In the genomic region with DNA sequence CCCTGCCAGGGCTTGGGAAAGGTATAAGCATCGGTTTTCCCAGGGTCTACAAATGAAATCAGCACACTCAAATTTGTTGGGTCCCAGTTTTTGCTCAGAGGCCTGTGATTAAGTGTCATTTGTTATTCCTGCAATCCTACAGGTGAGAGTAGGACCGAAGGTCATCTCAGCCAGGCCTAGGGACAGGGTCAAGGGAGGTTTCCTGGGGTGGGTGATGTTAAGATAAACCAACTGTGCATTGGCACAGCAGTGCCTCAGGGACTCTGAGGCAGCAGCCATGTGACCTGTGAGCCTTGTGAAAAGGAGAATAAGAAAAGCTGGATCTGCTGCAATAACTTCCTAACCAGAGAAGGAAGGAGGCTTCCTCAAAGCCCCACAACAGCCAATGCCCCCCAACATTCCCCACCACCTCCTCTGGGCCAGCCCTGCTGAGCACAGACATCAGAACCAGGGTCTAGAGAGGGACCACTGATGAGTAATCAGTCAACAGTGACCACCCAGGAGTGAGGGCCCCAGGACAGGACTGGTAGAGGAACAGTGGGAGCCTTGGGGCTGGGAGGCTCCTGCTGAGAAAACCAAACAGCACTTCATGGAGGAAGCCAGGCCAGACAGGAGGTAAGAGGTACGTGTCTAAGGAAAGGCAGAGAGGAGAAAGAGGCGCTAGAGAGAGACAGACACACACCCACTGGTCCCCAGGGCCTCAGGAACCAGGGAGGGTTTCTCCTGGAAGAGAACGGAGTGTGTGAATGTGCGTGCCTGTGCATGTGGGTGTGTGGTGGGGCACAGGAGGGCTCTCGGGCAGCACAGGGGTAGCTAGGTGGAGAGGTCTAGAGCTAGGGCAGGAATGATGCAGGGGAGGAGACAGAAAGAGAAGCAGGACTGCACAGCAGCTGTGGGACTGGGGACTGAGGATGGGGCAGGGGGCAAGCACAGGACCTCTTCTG, we compare ENCODE assay signal across 9 cellular contexts.
DNase-seq lines count a peak whose midpoint lies in the region; ATAC-seq, FAIRE-seq and TF ChIP-seq lines count a peak whose summit lies in the region.
"Had no signal": no experiment of that assay in that cellular context is flagged by ENCODE, and none has a peak within 500 bp of the region (broad histone marks: within the 10 kb centered on the region; RNA-seq: fewer than 3 reads in every experiment).

No MANE protein-coding gene starts in this region.

- no peak overlapping the region for H3K4me3 ChIP-seq in CD8-positive, alpha-beta memory T cell (ENCODE audit: low read length)
- H3K4me3 ChIP-seq in HCT116 (replicated peaks in 1 of 2; ENCODE audit: low read depth in 1 of 2, low read length in 2 of 2) = no peak overlapping the region
- H3K4me3 ChIP-seq in astrocyte (ENCODE audit: insufficient read depth, low read depth, low read length) = no peak overlapping the region
- H3K4me3 ChIP-seq: colonic mucosa had no signal

- H3K9ac ChIP-seq in HCT116 (ENCODE audit: low read length) (no peak overlapping the region), astrocyte (ENCODE audit: low read length) (no peak overlapping the region)

- DNase-seq in CD8-positive, alpha-beta memory T cell = no peak
- DNase-seq in HCT116 (ENCODE audit: low read depth, low spot score) = no peak
- no peak for DNase-seq in astrocyte (ENCODE audit: low read depth)
- DNase-seq in neural crest cell (ENCODE audit: low read depth, low spot score) = no peak
- no peak for DNase-seq in KG1 (lab: John Stamatoyannopoulos, UW)
- DNase-seq in DMS153 (lab: John Stamatoyannopoulos, UW) = no peak
- DNase-seq in stimulated activated CD4-positive, alpha-beta T cell treated with anti-CD3 and anti-CD28 coated beads, Interleukin-4, amount 100 ng/mL, for 24 hours = no peak
- DNase-seq: colonic mucosa had no signal

- POLR2A ChIA-PET in CD8-positive, alpha-beta memory T cell (lab: Charles Lee) = interaction anchor here (1.6 kb wide), 1 partner anchor 80 kb away, joined by 4 read pairs; no protein-coding TSS in a partner anchor
- POLR2A ChIA-PET in HCT116 (lab: Charles Lee) = no interaction called here

- no peaks in the 10 kb centered on the region for H3K9me3 Mint-ChIP-seq in CD8-positive, alpha-beta memory T cell
- H3K9me3 Mint-ChIP-seq in astrocyte (ENCODE audit: unreplicated experiment) (no peaks in the 10 kb centered on the region), neural crest cell (no peaks in the 10 kb centered on the region)

- TF ChIP-seq CTCF in HCT116 (IDR thresholded peaks at IDR 0.05 in 2 of 3, conservative IDR thresholded peaks at IDR 0.05 in 1 of 3; ENCODE audit: borderline replicate concordance in 1 of 3, insufficient read depth in 1 of 3, low read depth in 2 of 3, low read length in 2 of 3) = no peak
- TF ChIP-seq CTCF in astrocyte (IDR thresholded peaks at IDR 0.05; ENCODE audit: insufficient read depth, low read depth, low read length) = no peak
- TF ChIP-seq CTCF in neural crest cell (conservative IDR thresholded peaks at IDR 0.05) = no peak

- FAIRE-seq in astrocyte (lab: Jason Lieb, UNC) = no peak

- no peaks in the 10 kb centered on the region for H4K20me1 ChIP-seq in HCT116 (ENCODE audit: insufficient read depth)
- peaks cover 64% of the 10 kb centered on the region for H4K20me1 ChIP-seq in astrocyte (ENCODE audit: insufficient read depth, low read length)

- H3K27me3 ChIP-seq in CD8-positive, alpha-beta memory T cell (ENCODE audit: insufficient read depth, low read length, poor library complexity, severe bottlenecking) = no peaks in the 10 kb centered on the region
- H3K27me3 ChIP-seq in HCT116 (ENCODE audit: insufficient read depth, low read length) (no peaks in the 10 kb centered on the region), astrocyte (ENCODE audit: insufficient read depth, low read length) (no peaks in the 10 kb centered on the region)
- H3K27me3 ChIP-seq: colonic mucosa had no signal

- H3K9me2 ChIP-seq in HCT116 (ENCODE audit: insufficient read depth) = no peaks in the 10 kb centered on the region

- H3K36me3 Mint-ChIP-seq in CD8-positive, alpha-beta memory T cell = peaks cover 0 to 4% (median 0%) of the 10 kb centered on the region in 3 donors
- peaks cover 3% of the 10 kb centered on the region for H3K36me3 Mint-ChIP-seq in astrocyte (ENCODE audit: low read depth, unreplicated experiment)
- H3K36me3 Mint-ChIP-seq in neural crest cell (ENCODE audit: low read depth) = no peaks in the 10 kb centered on the region

- CTCF ChIA-PET in CD8-positive, alpha-beta memory T cell (lab: Charles Lee) = interaction anchor here (0.6 to 3.6 kb wide), 9 partner anchors 8 to 318 kb away, joined by 3 to 29 read pairs (median 4); a partner anchor contains a TSS
- CTCF ChIA-PET in HCT116 (lab: Charles Lee) = interaction anchor here (1.5 kb wide), 1 partner anchor 10 kb away, joined by 5 read pairs; no protein-coding TSS in a partner anchor

- ATAC-seq in HCT116 (no peak), HG02884 (IDR thresholded peaks at IDR 0.05; ENCODE audit: unreplicated experiment) (no peak)

- H2AFZ ChIP-seq in HCT116 (ENCODE audit: low read depth, low read length, poor library complexity, severe bottlenecking) = no peak overlapping the region
- no peak overlapping the region for H2AFZ ChIP-seq in astrocyte (ENCODE audit: low read depth, low read length)

- RAD21 ChIA-PET in HCT116 (lab: Charles Lee; ENCODE audit: low non-redundant PET in 1 of 2, low total read pairs in 2 of 2, uncharacterized antibody in 2 of 2, unreplicated experiment in 2 of 2) = no interaction called here

- peak overlapping the region; percentile 36 to 95 (median 88) for H3K27ac Mint-ChIP-seq in CD8-positive, alpha-beta memory T cell
- H3K27ac Mint-ChIP-seq in astrocyte (ENCODE audit: unreplicated experiment) = peak overlapping the region; percentile 81
- peak overlapping the region; percentile 81 for H3K27ac Mint-ChIP-seq in neural crest cell (ENCODE audit: unreplicated experiment)

- H3K4me2 ChIP-seq in HCT116 (ENCODE audit: low read length) (peak overlapping the region; percentile 42; the same call in 1 of the 2 replicates), astrocyte (ENCODE audit: low read length) (no peak overlapping the region)

- peaks cover 25% of the 10 kb centered on the region for H3K4me1 ChIP-seq in CD8-positive, alpha-beta memory T cell (ENCODE audit: insufficient read depth, low read length)
- H3K4me1 ChIP-seq in HCT116 (ENCODE audit: control insufficient read depth in 1 of 2, insufficient read depth in 2 of 2, low read length in 2 of 2) (peaks cover 32 to 51% of the 10 kb centered on the region in 2 experiments), astrocyte (ENCODE audit: insufficient read depth, low read length) (peaks cover 23% of the 10 kb centered on the region)

- H3K27me3 Mint-ChIP-seq in CD8-positive, alpha-beta memory T cell = no peaks in the 10 kb centered on the region
- H3K27me3 Mint-ChIP-seq in astrocyte (ENCODE audit: low read depth, unreplicated experiment) (peaks cover 51% of the 10 kb centered on the region), neural crest cell (ENCODE audit: low read depth) (peaks cover 19% of the 10 kb centered on the region)

- no peak for TF ChIP-seq RAD21 in HCT116 (IDR thresholded peaks at IDR 0.05; ENCODE audit: low read depth)

- peaks cover 11% of the 10 kb centered on the region; the same call in 1 of the 2 replicates for H3K79me2 ChIP-seq in HCT116 (ENCODE audit: insufficient read depth, low read length)
- H3K79me2 ChIP-seq in astrocyte (ENCODE audit: insufficient read depth, low read length) = no peaks in the 10 kb centered on the region

- H3K4me1 Mint-ChIP-seq in CD8-positive, alpha-beta memory T cell = peaks cover 36 to 50% (median 43%) of the 10 kb centered on the region in 3 donors
- peaks cover 24% of the 10 kb centered on the region for H3K4me1 Mint-ChIP-seq in astrocyte (ENCODE audit: low read depth, unreplicated experiment)
- peaks cover 79% of the 10 kb centered on the region for H3K4me1 Mint-ChIP-seq in neural crest cell

- no TSS peak for BruUV-seq in HCT116 (replicated peaks; lab: Mats Ljungman, UMichigan)

- intact Hi-C loops in HCT116 (cut with micrococcal nuclease) = no loop called here

- no peak overlapping the region for H3K27ac ChIP-seq in CD8-positive, alpha-beta memory T cell (ENCODE audit: low read depth, low read length)
- H3K27ac ChIP-seq in HCT116 (ENCODE audit: low read depth, low read length) = no peak overlapping the region
- H3K27ac ChIP-seq in astrocyte (ENCODE audit: low read depth, low read length) = no peak overlapping the region
- H3K27ac ChIP-seq: colonic mucosa had no signal

- peak overlapping the region in 6 of 7 donors; percentile 43 to 74 (median 70) for H3K4me3 Mint-ChIP-seq in CD8-positive, alpha-beta memory T cell
- peak overlapping the region; percentile 60 for H3K4me3 Mint-ChIP-seq in astrocyte (ENCODE audit: unreplicated experiment)
- peak overlapping the region; percentile 38 for H3K4me3 Mint-ChIP-seq in neural crest cell

- H3K36me3 ChIP-seq in CD8-positive, alpha-beta memory T cell (ENCODE audit: insufficient read depth, low read length) = no peaks in the 10 kb centered on the region
- H3K36me3 ChIP-seq in HCT116 (ENCODE audit: control insufficient read depth in 1 of 2, insufficient read depth in 2 of 2, low read length in 2 of 2) (no peaks in the 10 kb centered on the region), astrocyte (ENCODE audit: insufficient read depth, low read length) (no peaks in the 10 kb centered on the region)
- H3K36me3 ChIP-seq: colonic mucosa had no signal

- TF ChIP-seq POLR2A in HCT116 (IDR thresholded peaks at IDR 0.05; ENCODE audit: borderline replicate concordance, extremely low read depth, insufficient read depth, insufficient read length) = no peak

- H3K9me3 ChIP-seq in CD8-positive, alpha-beta memory T cell (ENCODE audit: low read length) = no peaks in the 10 kb centered on the region
- H3K9me3 ChIP-seq in HCT116 (ENCODE audit: control insufficient read depth in 1 of 2, insufficient read depth in 1 of 2, low read depth in 1 of 2, low read length in 2 of 2) (no peaks in the 10 kb centered on the region), astrocyte (ENCODE audit: insufficient read depth, low read depth, low read length) (no peaks in the 10 kb centered on the region)
- H3K9me3 ChIP-seq: colonic mucosa had no signal

TF ChIP-seq in HCT116, 20 proteins besides CTCF, POLR2A, EP300 and RAD21 (continues in another document):
- TF ChIP-seq POLR2AphosphoS5 (IDR thresholded peaks at IDR 0.05; ENCODE audit: low read depth, low read length) = no peak
